Comparison of ENCODE assay signal across 8 cellular contexts in the genomic region with DNA sequence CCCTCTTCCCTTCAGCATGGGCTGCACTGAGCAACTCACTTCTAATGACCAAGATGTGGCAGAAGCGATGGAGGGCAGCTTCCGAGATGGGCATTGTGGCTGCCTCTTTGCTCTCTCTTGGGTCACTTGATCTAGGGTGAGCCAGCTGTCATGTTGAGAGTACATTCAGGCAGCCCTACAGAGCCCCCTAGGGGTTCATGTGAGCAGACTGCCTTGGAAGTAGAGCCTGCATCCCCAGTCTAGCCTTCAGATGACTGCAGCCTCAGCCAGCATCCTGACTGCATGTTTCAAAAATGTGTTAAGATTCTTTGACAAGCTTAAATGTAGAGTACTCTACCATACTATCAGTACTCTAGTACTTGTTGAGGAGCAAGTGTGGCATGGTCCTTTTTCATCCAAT.
DNase-seq lines count a peak whose midpoint lies in the region; ATAC-seq and TF ChIP-seq lines count a peak whose summit lies in the region.

No MANE protein-coding gene starts in this region.

- H3K36me3 ChIP-seq in OCI-LY7 (ENCODE audit: insufficient read depth, low read length): peaks cover 6% of the 10 kb centered on the region
- H3K36me3 ChIP-seq in upper lobe of right lung: peaks cover 5% of the 10 kb centered on the region

- POLR2A ChIA-PET in OCI-LY7 (lab: Charles Lee): no interaction called here

- no peaks in the 10 kb centered on the region for H3K79me2 ChIP-seq in OCI-LY7 (ENCODE audit: insufficient read depth, low read depth, low read length)

- DNase-seq in stimulated activated CD4-positive, alpha-beta T cell treated with anti-CD3 and anti-CD28 coated beads, Interleukin-15, amount 100 ng/mL, for 24 hours: peak; percentile 51
- no peak for DNase-seq in stimulated activated CD4-positive, alpha-beta T cell treated with anti-CD3 and anti-CD28 coated beads, Interleukin-4, amount 100 ng/mL, for 1 hour
- DNase-seq in OCI-LY7 (ENCODE audit: low spot score): peak; percentile 48
- peak; percentile 20 for DNase-seq in dermis blood vessel endothelial cell
- DNase-seq in upper lobe of right lung: no peak
- DNase-seq in OCI-M2 (lab: John Stamatoyannopoulos, UW; ENCODE audit: unreplicated experiment): no peak

- H3K4me2 ChIP-seq in OCI-LY7 (ENCODE audit: low read length): no peak overlapping the region

- H3K4me3 ChIP-seq in OCI-LY7 (ENCODE audit: low read depth, low read length, poor library complexity, severe bottlenecking) (no peak overlapping the region), upper lobe of right lung (no peak overlapping the region)

- H3K27ac ChIP-seq in OCI-LY7 (ENCODE audit: low read depth, low read length, poor library complexity, severe bottlenecking) (no peak overlapping the region), upper lobe of right lung (no peak overlapping the region)

- peaks cover 15% of the 10 kb centered on the region; the same call in 1 of the 2 replicates for H3K9me3 ChIP-seq in OCI-LY7 (ENCODE audit: low read length)
- H3K9me3 ChIP-seq in upper lobe of right lung: no peaks in the 10 kb centered on the region

- CTCF ChIA-PET in OCI-LY7 (lab: Charles Lee; ENCODE audit: unreplicated experiment): no interaction called here

- no peaks in the 10 kb centered on the region for H3K27me3 ChIP-seq in upper lobe of right lung

- H2AFZ ChIP-seq in OCI-LY7 (ENCODE audit: low read length): no peak overlapping the region

- peak; percentile 68 for ATAC-seq in upper lobe of right lung
- no peak for ATAC-seq in HG03280 (IDR thresholded peaks at IDR 0.05; ENCODE audit: unreplicated experiment)
- ATAC-seq in GM18873 (IDR thresholded peaks at IDR 0.05; ENCODE audit: low FRiP score, unreplicated experiment): no peak

- H3K4me1 ChIP-seq in OCI-LY7 (ENCODE audit: insufficient read depth, low read length, poor library complexity, severe bottlenecking): peaks cover 22% of the 10 kb centered on the region
- peaks cover 31% of the 10 kb centered on the region for H3K4me1 ChIP-seq in upper lobe of right lung

- no peaks in the 10 kb centered on the region for H4K20me1 ChIP-seq in OCI-LY7 (ENCODE audit: insufficient read depth, low read length)

- no peaks in the 10 kb centered on the region for H3K9me2 ChIP-seq in OCI-LY7 (ENCODE audit: insufficient read depth, low read length)

- BruUV-seq in OCI-LY7 (replicated peaks; lab: Mats Ljungman, UMichigan): no TSS peak

- intact Hi-C loops in OCI-LY7 (cut with micrococcal nuclease; ENCODE audit: unreplicated experiment): loop anchor here (10.0 kb wide), 1 partner anchor 314 kb away; no protein-coding TSS in a partner anchor
- intact Hi-C loops in upper lobe of right lung (cut with DNase I): no loop called here

- TF ChIP-seq CTCF in OCI-LY7 (conservative IDR thresholded peaks at IDR 0.05; ENCODE audit: low read length): peak; percentile 68
- peak; percentile 24 for TF ChIP-seq CTCF in upper lobe of right lung (IDR thresholded peaks at IDR 0.05)

Comparison
In these comparisons a context has a peak if more than half of its experiments do, and no peak if none do; other contexts are left out.
1. DNase-seq: peak in stimulated activated CD4-positive, alpha-beta T cell treated with anti-CD3 and anti-CD28 coated beads, Interleukin-15, amount 100 ng/mL, for 24 hours (single experiment), OCI-LY7 (single experiment) and dermis blood vessel endothelial cell (single experiment); none in stimulated activated CD4-positive, alpha-beta T cell treated with anti-CD3 and anti-CD28 coated beads, Interleukin-4, amount 100 ng/mL, for 1 hour (single experiment), upper lobe of right lung (single experiment) and OCI-M2 (single experiment).